Comparison of ENCODE assay signal across 15 cellular contexts in the genomic region with DNA sequence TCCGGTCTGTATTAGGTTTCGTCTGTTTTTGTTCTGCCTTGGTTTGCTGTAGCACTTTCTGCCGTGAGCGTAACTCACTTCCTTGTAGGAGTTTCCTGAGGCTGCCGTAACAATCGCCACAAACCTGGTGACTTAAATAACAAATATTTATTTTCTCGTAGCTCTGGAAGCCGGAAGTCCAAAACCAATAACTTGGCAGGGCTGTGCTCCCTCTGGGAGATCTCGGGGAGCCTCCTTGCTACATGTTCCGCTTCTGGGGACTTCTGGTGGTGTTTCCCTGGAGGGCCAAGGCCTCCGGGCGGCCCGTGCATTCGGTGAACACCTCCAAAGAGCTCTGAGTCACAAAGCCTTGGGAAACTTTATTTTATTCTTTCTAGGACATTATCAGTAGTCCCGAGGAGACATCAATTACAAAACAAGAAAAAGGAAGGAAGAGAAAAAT. TPM values are rescaled to one million over a fixed set of nuclear protein-coding genes. Genes with fewer than 3 reads are reported as not detected.
DNase-seq lines count a peak whose midpoint lies in the region; ATAC-seq, FAIRE-seq and TF ChIP-seq lines count a peak whose summit lies in the region.
"Had no signal": no experiment of that assay in that cellular context is flagged by ENCODE, and none has a peak within 500 bp of the region (broad histone marks: within the 10 kb centered on the region; RNA-seq: fewer than 3 reads in every experiment).

No MANE protein-coding gene starts in this region.

- H3K4me2 ChIP-seq in A549: peak overlapping the region; percentile 33; the same call in 2 of the 3 replicates

- H3K27me3 ChIP-seq in mucosa of stomach (ENCODE audit: control insufficient read depth, insufficient read depth, low read length): no peaks in the 10 kb centered on the region
- H3K27me3 ChIP-seq: sigmoid colon had no signal

- ATAC-seq in A549: peak in 1 of 2 experiments; percentile 15; a peak in 1 of 6 replicates
- no peak for ATAC-seq in GM19455 (IDR thresholded peaks at IDR 0.05; ENCODE audit: unreplicated experiment)

- TF ChIP-seq RAD21 in A549 (conservative IDR thresholded peaks at IDR 0.05 in 1 of 2, IDR thresholded peaks at IDR 0.05 in 1 of 2): no peak

- 51% methylated on average over 15 of the region's 15 CpGs for WGBS in A549 (ENCODE audit: missing lambda C conversion rate)

- no peak for TF ChIP-seq CTCF in A549 (IDR thresholded peaks at IDR 0.05)
- TF ChIP-seq CTCF in LNCaP clone FGC (IDR thresholded peaks at IDR 0.05; ENCODE audit: control insufficient read depth, extremely low read depth, insufficient read depth): no peak

- H3K36me3 ChIP-seq in mucosa of stomach (ENCODE audit: control insufficient read depth, insufficient read depth, low read length): no peaks in the 10 kb centered on the region

- peak overlapping the region; percentile 7 to 30; a peak in 2 of 6 replicates for H3K27ac ChIP-seq in A549
- peak overlapping the region; percentile 2 for H3K27ac ChIP-seq in cingulate gyrus (ENCODE audit: low read depth, low read length)

- H3K9me3 ChIP-seq in A549: no peaks in the 10 kb centered on the region
- H3K9me3 ChIP-seq in mucosa of stomach (ENCODE audit: control insufficient read depth, low read length): no peaks in the 10 kb centered on the region
- H3K9me3 ChIP-seq: sigmoid colon had no signal

- DNase-seq in A549 (ENCODE audit: low read depth in 1 of 2, low spot score in 1 of 2) (peak in 1 of 2 experiments; percentile 48), LNCaP clone FGC (ENCODE audit: low read depth) (peak; percentile 74), Ammon's horn (ENCODE audit: low spot score) (no peak), RPMI8226 (no peak), T1000 (lab: John Stamatoyannopoulos, UW) (no peak)
- DNase-seq: effector CD8-positive, alpha-beta T cell; GDM1; hypothalamus; NCI-H1105; NCI-H82; sigmoid colon; T-helper 1 cell had no signal

- peak overlapping the region; percentile 69 for H3K9ac ChIP-seq in mucosa of stomach (ENCODE audit: low read length)

- no peak for TF ChIP-seq POLR2A in A549 (IDR thresholded peaks at IDR 0.05; ENCODE audit: low read length)

- no peak for FAIRE-seq in A549 (lab: Jason Lieb, UNC)

- CTCF ChIA-PET in A549 (lab: Yijun Ruan, JAX): interaction anchor here (0.8 to 19.3 kb wide), 3 partner anchors 12 to 220 kb away, joined by 3 to 450 read pairs (median 72); no protein-coding TSS in a partner anchor

- POLR2A ChIA-PET in A549 (lab: Yijun Ruan, JAX): no interaction called here

- TF ChIP-seq EP300 in A549 (IDR thresholded peaks at IDR 0.05): no peak

- peaks cover 12% of the 10 kb centered on the region; the same call in 2 of the 3 replicates for H3K4me1 ChIP-seq in A549
- H3K4me1 ChIP-seq in mucosa of stomach (ENCODE audit: control insufficient read depth, insufficient read depth, low read length): peaks cover 37% of the 10 kb centered on the region
- H3K4me1 ChIP-seq: sigmoid colon had no signal

- H3K4me3 ChIP-seq in A549: no peak overlapping the region
- no peak overlapping the region for H3K4me3 ChIP-seq in LNCaP clone FGC (ENCODE audit: low read depth, low read length)
- H3K4me3 ChIP-seq in mucosa of stomach (ENCODE audit: low read length): peak overlapping the region; percentile 44
- H3K4me3 ChIP-seq: sigmoid colon had no signal

TF ChIP-seq in A549, 52 proteins besides CTCF, POLR2A, EP300 and RAD21:
- no peak for TF ChIP-seq RCOR1 (IDR thresholded peaks at IDR 0.05; ENCODE audit: low read depth, low read length)
- TF ChIP-seq POLR2AphosphoS2 (conservative IDR thresholded peaks at IDR 0.05; ENCODE audit: low read length): no peak
- TF ChIP-seq MYC (IDR thresholded peaks at IDR 0.05; ENCODE audit: borderline replicate concordance, low read length): no peak
- TF ChIP-seq, protein P1, sequence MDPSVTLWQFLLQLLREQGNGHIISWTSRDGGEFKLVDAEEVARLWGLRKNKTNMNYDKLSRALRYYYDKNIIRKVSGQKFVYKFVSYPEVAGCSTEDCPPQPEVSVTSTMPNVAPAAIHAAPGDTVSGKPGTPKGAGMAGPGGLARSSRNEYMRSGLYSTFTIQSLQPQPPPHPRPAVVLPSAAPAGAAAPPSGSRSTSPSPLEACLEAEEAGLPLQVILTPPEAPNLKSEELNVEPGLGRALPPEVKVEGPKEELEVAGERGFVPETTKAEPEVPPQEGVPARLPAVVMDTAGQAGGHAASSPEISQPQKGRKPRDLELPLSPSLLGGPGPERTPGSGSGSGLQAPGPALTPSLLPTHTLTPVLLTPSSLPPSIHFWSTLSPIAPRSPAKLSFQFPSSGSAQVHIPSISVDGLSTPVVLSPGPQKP (IDR thresholded peaks at IDR 0.05; ENCODE audit: low read depth, low read length): no peak
- no peak for TF ChIP-seq KDM1A (IDR thresholded peaks at IDR 0.05; ENCODE audit: low read depth)
- TF ChIP-seq RNF2 (IDR thresholded peaks at IDR 0.05; ENCODE audit: borderline replicate concordance, low read depth): no peak
- TF ChIP-seq ZFP36 (IDR thresholded peaks at IDR 0.05; ENCODE audit: borderline replicate concordance, partially characterized antibody): no peak
- TF ChIP-seq, protein P2, sequence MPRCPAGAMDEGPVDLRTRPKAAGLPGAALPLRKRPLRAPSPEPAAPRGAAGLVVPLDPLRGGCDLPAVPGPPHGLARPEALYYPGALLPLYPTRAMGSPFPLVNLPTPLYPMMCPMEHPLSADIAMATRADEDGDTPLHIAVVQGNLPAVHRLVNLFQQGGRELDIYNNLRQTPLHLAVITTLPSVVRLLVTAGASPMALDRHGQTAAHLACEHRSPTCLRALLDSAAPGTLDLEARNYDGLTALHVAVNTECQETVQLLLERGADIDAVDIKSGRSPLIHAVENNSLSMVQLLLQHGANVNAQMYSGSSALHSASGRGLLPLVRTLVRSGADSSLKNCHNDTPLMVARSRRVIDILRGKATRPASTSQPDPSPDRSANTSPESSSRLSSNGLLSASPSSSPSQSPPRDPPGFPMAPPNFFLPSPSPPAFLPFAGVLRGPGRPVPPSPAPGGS (IDR thresholded peaks at IDR 0.05): no peak
- no peak for TF ChIP-seq JUN (IDR thresholded peaks at IDR 0.05)

RNA-seq across cellular contexts. Expression of a gene that starts 6.8 kb away (rescaled TPM):
- polyA plus RNA-seq in A549 (2011; rRNA removed): 124 and 138 TPM in 2 replicates
- 98.5 and 120 TPM in 2 replicates for polyA plus RNA-seq in A549 (2012; cell fraction: cytosol; rRNA removed)
- 88.3 and 111 TPM in 2 replicates for polyA plus RNA-seq in A549 (2012; cell fraction: nucleus; rRNA removed)
- 88.2 to 94.0 TPM (median 89.6 TPM) in 3 replicates for polyA plus RNA-seq in A549 (2017; fragmentation: RNase III; extraction: RNeasy Plus Mini Kit Qiagen cat#74134 plus additional on column Dnase treatment)
- 69.5 and 82.7 TPM in 2 replicates for polyA minus RNA-seq in A549 (2011; rRNA and poly(A)+ RNA removed)

RNA-seq across cellular contexts. Expression of a gene that starts 43.4 kb away (rescaled TPM):
- 5.6 and 5.8 TPM in 2 replicates for polyA plus RNA-seq in A549 (2011; rRNA removed)
- polyA plus RNA-seq in A549 (2012; cell fraction: cytosol; rRNA removed): 16.0 and 21.6 TPM in 2 replicates
- 20.0 and 20.9 TPM in 2 replicates for polyA plus RNA-seq in A549 (2012; cell fraction: nucleus; rRNA removed)
- 6.1 to 9.9 TPM (median 9.4 TPM) in 3 replicates for polyA plus RNA-seq in A549 (2017; fragmentation: RNase III; extraction: RNeasy Plus Mini Kit Qiagen cat#74134 plus additional on column Dnase treatment)
- 1.7 and 2.5 TPM in 2 replicates for polyA minus RNA-seq in A549 (2011; rRNA and poly(A)+ RNA removed)
